ENCODE assay signal across 16 cellular contexts in the genomic region with DNA sequence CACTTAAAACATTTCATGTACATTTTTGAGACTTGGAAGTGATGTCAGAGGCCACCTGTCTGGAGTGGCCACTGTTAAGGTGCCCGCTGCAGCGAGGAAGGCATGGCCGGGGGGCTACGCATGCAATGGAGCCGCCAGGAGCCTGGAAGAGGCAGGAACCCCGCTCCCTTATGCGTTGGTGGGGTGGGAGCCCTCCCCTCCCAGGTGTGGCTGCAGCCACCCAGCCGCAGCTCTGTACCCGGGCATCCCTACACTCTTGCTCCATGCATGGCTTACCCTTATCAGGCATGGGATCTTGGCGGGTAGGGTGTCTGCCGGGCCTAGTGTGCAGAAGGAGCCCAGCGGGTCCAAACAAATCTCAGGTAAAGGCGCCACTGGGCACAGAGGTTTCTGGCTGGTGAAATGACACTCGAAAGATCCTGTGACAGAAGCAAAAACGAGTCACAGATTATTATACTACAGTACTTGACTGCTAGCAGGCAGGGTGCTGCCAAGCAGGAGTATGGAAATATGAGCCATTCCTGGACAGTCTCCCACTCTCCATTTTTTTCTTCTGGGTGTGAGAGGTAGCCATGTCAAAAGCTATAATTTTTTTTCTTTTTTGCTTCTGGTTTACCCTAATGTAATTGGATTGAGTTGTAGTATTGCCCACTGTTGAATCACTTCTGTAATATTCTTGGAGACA.
A peak's percentile ranks its signal among the peaks of the same experiment; 100 is the strongest.
DNase-seq lines count a peak whose midpoint lies in the region; ATAC-seq and TF ChIP-seq lines count a peak whose summit lies in the region.
"Had no signal": no experiment of that assay in that cellular context is flagged by ENCODE, and none has a peak within 500 bp of the region (broad histone marks: within the 10 kb centered on the region; RNA-seq: fewer than 3 reads in every experiment).

No MANE protein-coding gene starts in this region.

- no peak overlapping the region for H3K9ac ChIP-seq in Karpas-422 (ENCODE audit: low read length)

- H3K4me3 ChIP-seq in GM23338 (no peak overlapping the region), Karpas-422 (ENCODE audit: low read length) (no peak overlapping the region), coronary artery (no peak overlapping the region)
- H3K4me3 ChIP-seq: SK-N-MC had no signal

- H3K27me3 ChIP-seq in GM23338 (ENCODE audit: insufficient read depth) (no peaks in the 10 kb centered on the region), Karpas-422 (ENCODE audit: low read length) (no peaks in the 10 kb centered on the region)

- no peaks in the 10 kb centered on the region for H3K27me3 Mint-ChIP-seq in GM23338 (ENCODE audit: insufficient read depth, low read depth, poor library complexity)

- no peak for ATAC-seq in GM23338
- ATAC-seq: HepG2 had no signal

- peaks cover 2% of the 10 kb centered on the region; the same call in 1 of the 3 replicates for H3K4me1 Mint-ChIP-seq in GM23338

- DNase-seq in GM23338 (ENCODE audit: low spot score) = no peak
- no peak for DNase-seq in Karpas-422
- DNase-seq in coronary artery (ENCODE audit: low spot score) = peak; percentile 65
- DNase-seq in posterior vena cava (ENCODE audit: low spot score) = peak; percentile 60
- DNase-seq in NCI-H748 treated with DMSO at 0.1 percent for 48 hours (lab: John Stamatoyannopoulos, UW) = no peak
- DNase-seq in NOMO-1 treated with dmso at 0.1 percent for 144 hours (lab: John Stamatoyannopoulos, UW; ENCODE audit: unreplicated experiment) = no peak
- DNase-seq in stimulated activated CD4-positive, alpha-beta T cell treated with anti-CD3 and anti-CD28 coated beads, Interleukin-1b, Interleukin-23, amount 100 ng/mL, for 48 hours = no peak
- DNase-seq: COR-L47, DMS53, H9, KG1, NCI-H1048, NCI-H2081 treated with DMSO at 0.1 percent for 48 hours, NCI-H69 had no signal

- no peaks in the 10 kb centered on the region for H3K9me3 ChIP-seq in Karpas-422 (ENCODE audit: low read length)

- intact Hi-C loops in posterior vena cava (cut with DNase I) = no loop called here

- no peak overlapping the region for H3K27ac ChIP-seq in GM23338 (ENCODE audit: low read depth)
- no peak overlapping the region for H3K27ac ChIP-seq in Karpas-422 (ENCODE audit: low read length)
- no peak overlapping the region for H3K27ac ChIP-seq in coronary artery
- H3K27ac ChIP-seq: SK-N-MC had no signal

- H2AFZ ChIP-seq in GM23338 (peak overlapping the region; percentile 10; the same call in 1 of the 2 replicates), Karpas-422 (ENCODE audit: low read length) (peak overlapping the region; percentile 55; the same call in 1 of the 2 replicates)

- H3K79me2 ChIP-seq in GM23338 (replicated peaks; ENCODE audit: insufficient read depth) (no peaks in the 10 kb centered on the region), Karpas-422 (ENCODE audit: low read length) (no peaks in the 10 kb centered on the region)

- H3K36me3 Mint-ChIP-seq in GM23338 (ENCODE audit: low read depth) = no peaks in the 10 kb centered on the region

- TF ChIP-seq CTCF in GM23338 (conservative IDR thresholded peaks at IDR 0.05; ENCODE audit: low read depth in 2 of 2) = no peak
- TF ChIP-seq CTCF in coronary artery (IDR thresholded peaks at IDR 0.05) = no peak

- H3K9me2 ChIP-seq in GM23338 (ENCODE audit: insufficient read depth) (no peaks in the 10 kb centered on the region), Karpas-422 (replicated peaks; ENCODE audit: insufficient read depth, low read length) (no peaks in the 10 kb centered on the region)

- H3F3A ChIP-seq in GM23338 (replicated peaks; ENCODE audit: low read depth) = no peaks in the 10 kb centered on the region

- H3K9me3 Mint-ChIP-seq in GM23338 = no peaks in the 10 kb centered on the region
- H3K9me3 Mint-ChIP-seq: H9 had no signal

- H3K4me1 ChIP-seq in GM23338 (ENCODE audit: insufficient read depth) = peaks cover under 1% of the 10 kb centered on the region; the same call in 1 of the 2 replicates
- no peaks in the 10 kb centered on the region for H3K4me1 ChIP-seq in Karpas-422 (ENCODE audit: low read length)

- H3K36me3 ChIP-seq in GM23338 (ENCODE audit: insufficient read depth) = no peaks in the 10 kb centered on the region
- H3K36me3 ChIP-seq in Karpas-422 (ENCODE audit: insufficient read depth, low read length) = no peaks in the 10 kb centered on the region

- H3K27ac Mint-ChIP-seq in GM23338 = no peak overlapping the region
- H3K27ac Mint-ChIP-seq: H9 had no signal

- H3K4me2 ChIP-seq in GM23338 (no peak overlapping the region), Karpas-422 (ENCODE audit: low read depth, low read length, poor library complexity, severe bottlenecking) (no peak overlapping the region)

- H3K4me3 Mint-ChIP-seq in GM23338 = no peak overlapping the region
- H3K4me3 Mint-ChIP-seq: H9 had no signal

- H4K20me1 ChIP-seq in GM23338 (replicated peaks; ENCODE audit: insufficient read depth) = no peaks in the 10 kb centered on the region
- H4K20me1 ChIP-seq in Karpas-422 (ENCODE audit: insufficient read depth, low read depth, low read length) = no peaks in the 10 kb centered on the region

TF ChIP-seq in GM23338, 12 proteins besides CTCF, POLR2A, EP300 and RAD21 (continues in another document):
- TF ChIP-seq POLR2AphosphoS5 (IDR thresholded peaks at IDR 0.05; ENCODE audit: low read depth) (no peak), ZNF114 (CRISPR knock-in tag; IDR thresholded peaks at IDR 0.05) (no peak), ZNF331 (CRISPR knock-in tag; IDR thresholded peaks at IDR 0.05; ENCODE audit: low read depth) (no peak), CREB1 (CRISPR knock-in tag; IDR thresholded peaks at IDR 0.05; ENCODE audit: low read depth) (no peak), EZH2phosphoT487 (IDR thresholded peaks at IDR 0.05; ENCODE audit: unreplicated experiment) (no peak), EZH2 (IDR thresholded peaks at IDR 0.05; ENCODE audit: low read depth, unreplicated experiment) (no peak), NANOG (IDR thresholded peaks at IDR 0.05; ENCODE audit: borderline replicate concordance) (no peak), STAT1 (IDR thresholded peaks at IDR 0.05; ENCODE audit: unreplicated experiment) (no peak), JUNB (IDR thresholded peaks at IDR 0.05; ENCODE audit: unreplicated experiment) (no peak)
- TF ChIP-seq, protein P1, sequence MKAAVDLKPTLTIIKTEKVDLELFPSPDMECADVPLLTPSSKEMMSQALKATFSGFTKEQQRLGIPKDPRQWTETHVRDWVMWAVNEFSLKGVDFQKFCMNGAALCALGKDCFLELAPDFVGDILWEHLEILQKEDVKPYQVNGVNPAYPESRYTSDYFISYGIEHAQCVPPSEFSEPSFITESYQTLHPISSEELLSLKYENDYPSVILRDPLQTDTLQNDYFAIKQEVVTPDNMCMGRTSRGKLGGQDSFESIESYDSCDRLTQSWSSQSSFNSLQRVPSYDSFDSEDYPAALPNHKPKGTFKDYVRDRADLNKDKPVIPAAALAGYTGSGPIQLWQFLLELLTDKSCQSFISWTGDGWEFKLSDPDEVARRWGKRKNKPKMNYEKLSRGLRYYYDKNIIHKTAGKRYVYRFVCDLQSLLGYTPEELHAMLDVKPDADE (IDR thresholded peaks at IDR 0.05) = no peak
- TF ChIP-seq, protein P2, sequence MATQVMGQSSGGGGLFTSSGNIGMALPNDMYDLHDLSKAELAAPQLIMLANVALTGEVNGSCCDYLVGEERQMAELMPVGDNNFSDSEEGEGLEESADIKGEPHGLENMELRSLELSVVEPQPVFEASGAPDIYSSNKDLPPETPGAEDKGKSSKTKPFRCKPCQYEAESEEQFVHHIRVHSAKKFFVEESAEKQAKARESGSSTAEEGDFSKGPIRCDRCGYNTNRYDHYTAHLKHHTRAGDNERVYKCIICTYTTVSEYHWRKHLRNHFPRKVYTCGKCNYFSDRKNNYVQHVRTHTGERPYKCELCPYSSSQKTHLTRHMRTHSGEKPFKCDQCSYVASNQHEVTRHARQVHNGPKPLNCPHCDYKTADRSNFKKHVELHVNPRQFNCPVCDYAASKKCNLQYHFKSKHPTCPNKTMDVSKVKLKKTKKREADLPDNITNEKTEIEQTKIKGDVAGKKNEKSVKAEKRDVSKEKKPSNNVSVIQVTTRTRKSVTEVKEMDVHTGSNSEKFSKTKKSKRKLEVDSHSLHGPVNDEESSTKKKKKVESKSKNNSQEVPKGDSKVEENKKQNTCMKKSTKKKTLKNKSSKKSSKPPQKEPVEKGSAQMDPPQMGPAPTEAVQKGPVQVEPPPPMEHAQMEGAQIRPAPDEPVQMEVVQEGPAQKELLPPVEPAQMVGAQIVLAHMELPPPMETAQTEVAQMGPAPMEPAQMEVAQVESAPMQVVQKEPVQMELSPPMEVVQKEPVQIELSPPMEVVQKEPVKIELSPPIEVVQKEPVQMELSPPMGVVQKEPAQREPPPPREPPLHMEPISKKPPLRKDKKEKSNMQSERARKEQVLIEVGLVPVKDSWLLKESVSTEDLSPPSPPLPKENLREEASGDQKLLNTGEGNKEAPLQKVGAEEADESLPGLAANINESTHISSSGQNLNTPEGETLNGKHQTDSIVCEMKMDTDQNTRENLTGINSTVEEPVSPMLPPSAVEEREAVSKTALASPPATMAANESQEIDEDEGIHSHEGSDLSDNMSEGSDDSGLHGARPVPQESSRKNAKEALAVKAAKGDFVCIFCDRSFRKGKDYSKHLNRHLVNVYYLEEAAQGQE (IDR thresholded peaks at IDR 0.05; ENCODE audit: unreplicated experiment) = no peak

Comparison
In these comparisons a context has a peak if more than half of its experiments do, and no peak if none do; other contexts are left out.
1. DNase-seq: peak in coronary artery (single experiment) and posterior vena cava (single experiment); none in GM23338 (single experiment), Karpas-422 (single experiment), NCI-H748 treated with DMSO at 0.1 percent for 48 hours (single experiment), NOMO-1 treated with dmso at 0.1 percent for 144 hours (single experiment) and stimulated activated CD4-positive, alpha-beta T cell treated with anti-CD3 and anti-CD28 coated beads, Interleukin-1b, Interleukin-23, amount 100 ng/mL, for 48 hours (single experiment).